23 cellular contexts compared by ENCODE assay signal in genomic region chr21:45481566-45481965, GRCh38.
DNase-seq lines count a peak whose midpoint lies in the region; ATAC-seq and TF ChIP-seq lines count a peak whose summit lies in the region.
"Had no signal": no experiment of that assay in that cellular context is flagged by ENCODE, and none has a peak within 500 bp of the region (broad histone marks: within the 10 kb centered on the region; RNA-seq: fewer than 3 reads in every experiment).

No MANE protein-coding gene starts in this region.

- peak overlapping the region; percentile 5 for H3K4me3 Mint-ChIP-seq in CD8-positive, alpha-beta T cell
- H3K4me3 Mint-ChIP-seq: CD14-positive monocyte, HFFc6 had no signal

- H3K27ac ChIP-seq in right cardiac atrium (ENCODE audit: low read length) = no peak overlapping the region
- H3K27ac ChIP-seq in CD8-positive, alpha-beta T cell (ENCODE audit: low read depth, low read length) = no peak overlapping the region
- peak overlapping the region; percentile 23 for H3K27ac ChIP-seq in mesodermal cell (ENCODE audit: low read depth, low read length, severe bottlenecking)
- H3K27ac ChIP-seq in neutrophil = peak overlapping the region; percentile 97
- no peak overlapping the region for H3K27ac ChIP-seq in gastrocnemius medialis
- H3K27ac ChIP-seq: GM23248 had no signal

- DNase-seq in right cardiac atrium (peak in 2 of 3 donors; percentile 11 to 48), Right ventricle myocardium superior (no peak), gastrocnemius medialis (no peak), SHP77 treated with DMSO at 0.1 percent for 48 hours (lab: John Stamatoyannopoulos, UW) (no peak)
- peak in 1 of 7 experiments; percentile 21 for DNase-seq in CD8-positive, alpha-beta T cell
- DNase-seq in stimulated activated CD4-positive, alpha-beta T cell treated with anti-CD3 and anti-CD28 coated beads, Interleukin-2, amount 100 ng/mL, for 24 hours = no peak
- DNase-seq: ACHN; BE2C; CD8-positive, alpha-beta memory T cell; COR-L47; DMS 273 treated with DMSO at 0.1 percent for 48 hours; DMS53; DND-41; EL; GM23248; HFFc6; KG1 had no signal

- POLR2A ChIA-PET in CD8-positive, alpha-beta T cell (lab: Charles Lee) = no interaction called here

- CTCF ChIA-PET in CD8-positive, alpha-beta T cell (lab: Charles Lee) = no interaction called here

- no peaks in the 10 kb centered on the region for H3K27me3 Mint-ChIP-seq in CD8-positive, alpha-beta T cell (ENCODE audit: low read depth)
- H3K27me3 Mint-ChIP-seq: CD8-positive, alpha-beta memory T cell had no signal

- peaks cover 35% of the 10 kb centered on the region for H3K4me1 Mint-ChIP-seq in CD8-positive, alpha-beta T cell (ENCODE audit: low read depth)

- ATAC-seq in right cardiac atrium (no peak), Right ventricle myocardium superior (ENCODE audit: poor library complexity) (no peak), gastrocnemius medialis (no peak)
- ATAC-seq in CD8-positive, alpha-beta T cell = no peak
- ATAC-seq: GM12878, HCT116, HepG2 had no signal

- peaks cover 7% of the 10 kb centered on the region for H3K36me3 Mint-ChIP-seq in CD8-positive, alpha-beta T cell
- H3K36me3 Mint-ChIP-seq: CD14-positive monocyte had no signal

- in situ Hi-C loops in gastrocnemius medialis (cut with MboI; ENCODE audit: low sequenced_read_pairs in 4 of 4) = no loop called here

- H3K9me3 Mint-ChIP-seq in CD8-positive, alpha-beta T cell = no peaks in the 10 kb centered on the region
- H3K9me3 Mint-ChIP-seq: CD8-positive, alpha-beta memory T cell; HFFc6 had no signal

- intact Hi-C loops in right cardiac atrium (cut with DNase I) = no loop called here
- intact Hi-C loops in Right ventricle myocardium superior (cut with DNase I) = no loop called here
- intact Hi-C loops in CD8-positive, alpha-beta T cell (cut with DNase I, micrococcal nuclease) = loop anchor here in 1 of 2 experiments (5.0 kb wide), 1 partner anchor 61 kb away; the partner anchor contains the start of gene SLC19A1
- intact Hi-C loops in gastrocnemius medialis (cut with DNase I; ENCODE audit: low total_unique reads) = no loop called here

- H3K27me3 ChIP-seq in right cardiac atrium (ENCODE audit: control insufficient read depth, insufficient read depth) (no peaks in the 10 kb centered on the region), neutrophil (no peaks in the 10 kb centered on the region), gastrocnemius medialis (no peaks in the 10 kb centered on the region)
- H3K27me3 ChIP-seq in CD8-positive, alpha-beta T cell (ENCODE audit: insufficient read depth, low read length) = no peaks in the 10 kb centered on the region
- H3K27me3 ChIP-seq: BE2C had no signal

- no peaks in the 10 kb centered on the region for H3K36me3 ChIP-seq in CD8-positive, alpha-beta T cell (ENCODE audit: insufficient read depth, low read length)
- H3K36me3 ChIP-seq in mesodermal cell (ENCODE audit: control insufficient read depth, insufficient read depth, low read length) (peaks cover 94% of the 10 kb centered on the region), neutrophil (no peaks in the 10 kb centered on the region), gastrocnemius medialis (no peaks in the 10 kb centered on the region)
- H3K36me3 ChIP-seq: BE2C had no signal

- no peak for TF ChIP-seq CTCF in CD8-positive, alpha-beta T cell (IDR thresholded peaks at IDR 0.05)
- TF ChIP-seq CTCF in neutrophil (IDR thresholded peaks at IDR 0.05) (no peak), gastrocnemius medialis (IDR thresholded peaks at IDR 0.05 in 4 of 5, conservative IDR thresholded peaks at IDR 0.05 in 1 of 5) (no peak)

- H3K27ac Mint-ChIP-seq in CD8-positive, alpha-beta T cell = no peak overlapping the region
- H3K27ac Mint-ChIP-seq: HFFc6 had no signal

- 93% methylated on average over 16 of the region's 16 CpGs for WGBS in right cardiac atrium
- 96 to 97% methylated on average over 16 of the region's 16 CpGs for WGBS in mesodermal cell (ENCODE audit: insufficient coverage in 2 of 2), 2 experiments

- H3K9me3 ChIP-seq in right cardiac atrium (ENCODE audit: control insufficient read depth, low read length) (no peaks in the 10 kb centered on the region), mesodermal cell (ENCODE audit: control insufficient read depth, low read length) (no peaks in the 10 kb centered on the region), neutrophil (no peaks in the 10 kb centered on the region), gastrocnemius medialis (no peaks in the 10 kb centered on the region)
- H3K9me3 ChIP-seq in CD8-positive, alpha-beta T cell (ENCODE audit: low read length) = no peaks in the 10 kb centered on the region
- H3K9me3 ChIP-seq: BE2C had no signal

- no peak for TF ChIP-seq POLR2A in gastrocnemius medialis (IDR thresholded peaks at IDR 0.05)

- H3K4me3 ChIP-seq in right cardiac atrium (ENCODE audit: low read length) (no peak overlapping the region), mesodermal cell (ENCODE audit: extremely low read depth, insufficient read depth, low read length, poor library complexity, severe bottlenecking) (no peak overlapping the region), neutrophil (ENCODE audit: low read depth in 1 of 2, low read length in 1 of 2) (peak overlapping the region in 1 of 2 experiments; percentile 65), gastrocnemius medialis (no peak overlapping the region)
- no peak overlapping the region for H3K4me3 ChIP-seq in CD8-positive, alpha-beta T cell (ENCODE audit: low read depth, low read length)
- H3K4me3 ChIP-seq: GM12878, GM23248 had no signal

- H3K4me1 ChIP-seq in right cardiac atrium (ENCODE audit: control insufficient read depth, insufficient read depth, low read length) = peaks cover 3% of the 10 kb centered on the region
- H3K4me1 ChIP-seq in CD8-positive, alpha-beta T cell (ENCODE audit: insufficient read depth, low read length) = peaks cover 49% of the 10 kb centered on the region
- H3K4me1 ChIP-seq in mesodermal cell (ENCODE audit: control insufficient read depth, insufficient read depth, low read length, poor library complexity, severe bottlenecking) = peaks cover 5% of the 10 kb centered on the region
- peaks cover 70 to 78% of the 10 kb centered on the region in 2 experiments for H3K4me1 ChIP-seq in neutrophil (ENCODE audit: control insufficient read depth in 1 of 2, insufficient read depth in 1 of 2, low read depth in 1 of 2, low read length in 1 of 2)
- H3K4me1 ChIP-seq in gastrocnemius medialis = no peaks in the 10 kb centered on the region

Comparison
In these comparisons a context has a peak if more than half of its experiments do, and no peak if none do; other contexts are left out.
1. DNase-seq: peak in right cardiac atrium (2 of 3); none in Right ventricle myocardium superior (single experiment), gastrocnemius medialis (0 of 2), stimulated activated CD4-positive, alpha-beta T cell treated with anti-CD3 and anti-CD28 coated beads, Interleukin-2, amount 100 ng/mL, for 24 hours (0 of 2) and SHP77 treated with DMSO at 0.1 percent for 48 hours (single experiment).
2. H3K27ac ChIP-seq: peak in mesodermal cell (single experiment) and neutrophil (single experiment); none in right cardiac atrium (single experiment), CD8-positive, alpha-beta T cell (single experiment) and gastrocnemius medialis (0 of 4).